In the genomic region with DNA sequence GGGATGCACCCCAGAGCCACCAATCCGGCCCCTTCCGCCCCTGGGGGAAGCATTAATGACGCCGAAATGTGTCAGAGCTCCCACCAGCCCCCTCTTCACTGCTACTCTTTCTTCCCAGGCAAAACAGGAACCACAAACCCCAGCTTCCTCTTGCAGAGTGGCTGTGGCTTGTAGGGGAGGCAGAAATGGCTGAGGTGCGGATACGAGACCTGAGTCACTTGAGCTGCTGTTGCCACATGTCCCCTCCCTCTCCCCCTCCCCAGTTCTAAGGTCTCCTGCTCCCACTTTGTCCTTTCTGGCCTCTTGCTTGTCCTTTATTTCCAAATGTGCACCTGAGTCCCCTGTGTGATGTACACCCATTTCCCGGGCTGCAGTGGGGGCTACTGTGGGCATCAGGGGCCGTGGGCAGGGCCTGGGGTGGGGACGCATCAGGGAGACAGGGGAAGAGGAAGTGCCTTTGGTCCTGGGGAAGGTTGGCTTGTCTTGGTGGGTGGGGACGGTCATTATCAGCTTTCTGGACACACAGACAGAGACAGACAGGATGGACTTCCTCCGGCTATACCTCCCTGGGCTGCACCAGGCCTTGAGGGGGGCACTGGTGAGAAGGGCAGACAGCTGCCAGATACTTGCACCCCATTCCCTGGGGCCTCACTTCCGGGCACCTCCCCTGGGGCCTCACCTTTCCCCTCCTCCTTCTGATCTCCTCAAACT, we compare ENCODE assay signal across 8 cellular contexts. TPM values are rescaled to one million over a fixed set of nuclear protein-coding genes. Genes with fewer than 3 reads are reported as not detected.
A peak's percentile ranks its signal among the peaks of the same experiment; 100 is the strongest.
DNase-seq lines count a peak whose midpoint lies in the region; ATAC-seq, FAIRE-seq and TF ChIP-seq lines count a peak whose summit lies in the region.

A gene with protein sequence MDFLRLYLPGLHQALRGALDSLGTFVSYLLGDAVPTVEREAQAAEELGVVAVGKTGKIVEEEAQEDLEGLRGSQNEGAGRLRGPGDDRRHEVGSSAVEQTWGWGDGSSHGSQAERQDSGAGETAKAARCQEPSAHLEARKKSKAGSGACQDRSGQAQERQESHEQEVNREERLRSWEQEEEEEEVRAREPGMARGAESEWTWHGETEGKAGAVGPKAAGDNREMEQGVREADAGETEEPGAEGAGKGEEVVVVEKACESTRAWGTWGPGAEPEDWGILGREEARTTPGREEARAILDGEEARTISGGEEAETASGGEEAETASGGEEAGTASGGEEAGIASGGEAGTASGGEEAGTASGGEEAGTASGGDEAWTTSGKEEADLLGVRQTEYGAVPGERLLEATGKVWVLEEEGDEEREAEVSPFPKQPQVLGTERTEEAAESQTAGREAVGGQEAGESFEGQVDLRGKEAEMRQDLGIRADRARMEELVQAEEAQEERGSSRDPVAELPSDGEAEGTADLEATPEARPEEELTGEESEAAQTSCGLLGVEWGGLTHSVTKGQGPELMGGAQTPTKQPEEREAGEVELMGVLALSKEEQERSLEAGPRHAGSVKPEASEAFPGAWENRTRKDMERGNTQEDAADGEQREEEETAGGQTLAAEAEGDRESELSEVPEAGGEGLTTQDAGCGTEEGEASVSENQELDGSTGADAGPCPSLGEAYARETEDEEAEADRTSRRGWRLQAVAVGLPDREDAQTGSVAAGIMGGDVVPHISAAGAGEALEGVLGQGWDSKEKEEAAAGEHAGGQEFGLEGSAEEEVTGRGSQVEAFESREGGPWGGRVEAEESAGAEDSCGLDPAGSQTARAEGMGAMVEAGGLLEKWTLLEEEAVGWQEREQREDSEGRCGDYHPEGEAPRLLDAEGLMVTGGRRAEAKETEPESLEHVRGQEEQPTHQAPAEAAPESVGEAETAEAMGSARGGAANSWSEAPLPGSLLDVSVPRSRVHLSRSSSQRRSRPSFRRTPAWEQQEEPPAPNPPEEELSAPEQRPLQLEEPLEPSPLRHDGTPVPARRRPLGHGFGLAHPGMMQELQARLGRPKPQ (plus strand): TSS at position 503 of the 711 bp plus-strand sequence. CDS start 39 bp downstream, at position 542.

- WGBS in esophagus, 2 donors: 69 to 72% methylated on average over 12 of the region's 12 CpGs

- DNase-seq in activated CD4-positive, alpha-beta T cell treated with anti-CD3 and anti-CD28 coated beads, Interleukin-2, amount 50 U/mL, for 24 hours (ENCODE audit: low read depth in 1 of 2, low spot score in 1 of 2): peak; percentile 58 to 86
- peak; percentile 61 to 73 for DNase-seq in stimulated activated CD4-positive, alpha-beta T cell treated with anti-CD3 and anti-CD28 coated beads, Interleukin-1b, Interleukin-23, amount 100 ng/mL, for 4 hours (ENCODE audit: low read depth in 2 of 2)
- no peak for DNase-seq in sciatic nerve (ENCODE audit: low spot score)
- no peak for DNase-seq in RCC 7860 (ENCODE audit: low spot score)
- DNase-seq in BE2C: no peak

- TF ChIP-seq CTCF in BE2C (IDR thresholded peaks at IDR 0.05; ENCODE audit: low read depth, low read length): no peak

- H3K36me3 ChIP-seq in esophagus (ENCODE audit: control insufficient read depth in 2 of 2, insufficient read depth in 2 of 2, low read length in 1 of 2) (no peaks in the 10 kb centered on the region), BE2C (no peaks in the 10 kb centered on the region)

- H3K4me1 ChIP-seq in esophagus (ENCODE audit: control insufficient read depth in 2 of 2, insufficient read depth in 2 of 2, low read length in 1 of 2): no peaks in the 10 kb centered on the region
- H3K4me1 ChIP-seq in BE2C: no peaks in the 10 kb centered on the region

- intact Hi-C loops in sciatic nerve (cut with DNase I): no loop called here

- H3K27ac Mint-ChIP-seq in IgD-negative memory B cell: peak within 1 kb of the TSS; percentile 87 to 90 (median 90)

- H3K4me3 ChIP-seq in esophagus (ENCODE audit: low read depth in 1 of 2, low read length in 2 of 2): peak within 1 kb of the TSS in 1 of 2 donors; percentile 21
- no peak within 1 kb of the TSS for H3K4me3 ChIP-seq in BE2C (ENCODE audit: low read depth, low read length)

- ATAC-seq in sciatic nerve: no peak

- TF ChIP-seq POLR2A in GM19099 (IDR thresholded peaks at IDR 0.05; ENCODE audit: extremely low read depth, insufficient read length, low read depth): peak; percentile 77

- H3K27me3 ChIP-seq in esophagus (ENCODE audit: control insufficient read depth in 1 of 2, insufficient read depth in 2 of 2, low read length in 2 of 2): no peaks in the 10 kb centered on the region
- no peaks in the 10 kb centered on the region for H3K27me3 ChIP-seq in BE2C

- peak within 1 kb of the TSS; percentile 79 to 93 (median 83) for H3K4me3 Mint-ChIP-seq in IgD-negative memory B cell

- no peaks in the 10 kb centered on the region for H3K9me3 Mint-ChIP-seq in IgD-negative memory B cell

- no peaks in the 10 kb centered on the region for H3K27me3 Mint-ChIP-seq in IgD-negative memory B cell

- no peaks in the 10 kb centered on the region for H3K9me3 ChIP-seq in esophagus (ENCODE audit: control insufficient read depth in 2 of 2, insufficient read depth in 1 of 2, low read depth in 1 of 2, low read length in 1 of 2)
- no peaks in the 10 kb centered on the region for H3K9me3 ChIP-seq in BE2C

- peaks cover 15 to 25% (median 22%) of the 10 kb centered on the region in 3 donors for H3K4me1 Mint-ChIP-seq in IgD-negative memory B cell

- peaks cover 1% of the 10 kb centered on the region for H3K36me3 Mint-ChIP-seq in IgD-negative memory B cell

- H3K27ac ChIP-seq in esophagus (ENCODE audit: low read depth in 2 of 2, low read length in 1 of 2): peak within 1 kb of the TSS; percentile 44 to 65

- FAIRE-seq in RCC 7860 (lab: Jason Lieb, UNC): no peak

RNA-seq across cellular contexts. Expression of the gene that starts here (rescaled TPM):
- polyA plus RNA-seq in IgD-negative memory B cell: 0.14 TPM
- 1 to 10 TPM; 1.2 TPM for polyA plus RNA-seq in esophagus
- 2.9 TPM for total RNA-seq in sciatic nerve
- not detected for polyA plus RNA-seq in BE2C (2012; ENCODE audit: insufficient read depth, insufficient read length, low read depth)

Comparison
In these comparisons a context has a peak if more than half of its experiments do, and no peak if none do; other contexts are left out.
1. DNase-seq: peak in activated CD4-positive, alpha-beta T cell treated with anti-CD3 and anti-CD28 coated beads, Interleukin-2, amount 50 U/mL, for 24 hours (2 of 2) and stimulated activated CD4-positive, alpha-beta T cell treated with anti-CD3 and anti-CD28 coated beads, Interleukin-1b, Interleukin-23, amount 100 ng/mL, for 4 hours (2 of 2); none in sciatic nerve (single experiment), RCC 7860 (single experiment) and BE2C (single experiment).